1 cellular context compared by ENCODE assay signal in genomic region chr22:43826142-43827093, GRCh38.
A peak's percentile ranks its signal among the peaks of the same experiment; 100 is the strongest.
TF ChIP-seq lines count a peak whose summit lies in the region.

No MANE protein-coding gene starts in this region.

TF ChIP-seq in IMR-90, 13 proteins besides CTCF, POLR2A, EP300 and RAD21 (continued from another document):
- TF ChIP-seq MAZ (IDR thresholded peaks at IDR 0.05; ENCODE audit: borderline replicate concordance, low read depth, low read length) = peak; percentile 72; the same call in 1 of the 2 replicates
- no peak for TF ChIP-seq BHLHE40 (IDR thresholded peaks at IDR 0.05; ENCODE audit: low read depth, low read length)
- TF ChIP-seq CHD1 (IDR thresholded peaks at IDR 0.05; ENCODE audit: low read depth, low read length) = no peak
